11 cellular contexts compared by ENCODE assay signal in the genomic region with DNA sequence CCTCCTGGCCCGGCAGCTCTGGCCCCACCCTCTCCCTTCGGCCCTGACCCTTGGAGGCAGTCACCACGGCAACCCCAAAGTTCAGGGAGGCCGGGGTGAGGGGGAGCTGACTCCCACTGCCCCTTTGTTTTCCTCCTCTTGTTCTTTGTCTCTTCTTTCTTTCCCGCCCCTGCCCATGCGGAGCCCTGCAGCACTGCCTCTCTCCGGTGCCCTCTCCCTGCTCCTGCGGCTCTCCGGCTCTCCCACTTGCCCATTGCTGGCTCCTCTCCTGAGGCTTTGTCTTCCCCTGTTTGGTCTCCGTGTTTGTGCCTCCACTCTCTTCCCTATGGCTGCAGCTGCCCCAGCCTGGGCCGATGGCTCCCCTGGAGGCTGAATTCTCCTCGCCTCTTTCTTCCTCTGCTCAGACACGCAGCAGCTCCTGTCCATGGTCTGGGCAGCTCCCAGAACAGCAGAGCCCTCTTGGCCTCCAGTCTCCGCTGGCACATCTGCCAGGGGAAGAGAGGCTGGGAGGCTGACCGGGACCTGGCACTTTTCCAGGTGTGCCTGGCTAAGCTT. TPM values are rescaled to one million over a fixed set of nuclear protein-coding genes. Genes with fewer than 3 reads are reported as not detected.
DNase-seq lines count a peak whose midpoint lies in the region; ATAC-seq, FAIRE-seq and TF ChIP-seq lines count a peak whose summit lies in the region.
"Had no signal": no experiment of that assay in that cellular context is flagged by ENCODE, and none has a peak within 500 bp of the region (broad histone marks: within the 10 kb centered on the region; RNA-seq: fewer than 3 reads in every experiment).

No MANE protein-coding gene starts in this region.

- H3K27me3 ChIP-seq in bronchial epithelial cell (ENCODE audit: control insufficient read depth, insufficient read depth, low read length): no peaks in the 10 kb centered on the region
- peaks cover 8% of the 10 kb centered on the region for H3K27me3 ChIP-seq in iPS-20b (ENCODE audit: insufficient read depth, low read length)
- no peaks in the 10 kb centered on the region for H3K27me3 ChIP-seq in CD4-positive, alpha-beta T cell (ENCODE audit: control insufficient read depth, insufficient read depth, low read length)

- H3K4me3 ChIP-seq in bronchial epithelial cell (ENCODE audit: low read depth, low read length) (peak overlapping the region; percentile 31), iPS-20b (ENCODE audit: low read length) (peak overlapping the region; percentile 42; the same call in 1 of the 2 replicates)

- no peak overlapping the region for H3K4me3 Mint-ChIP-seq in stimulated activated memory B cell treated with anti-CD40 and anti-IgM and Interleukin-4, amounts not matched to agents 10 μg/mL and 1 μg/mL and 100 μg/mL, for 72 hours
- H3K4me3 Mint-ChIP-seq in CD4-positive, alpha-beta T cell: no peak overlapping the region

- intact Hi-C loops in CD4-positive, alpha-beta T cell (cut with DNase I, micrococcal nuclease): no loop called here

- ATAC-seq in stimulated activated memory B cell treated with anti-CD40 and anti-IgM and Interleukin-4, amounts not matched to agents 10 μg/mL and 1 μg/mL and 100 μg/mL, for 72 hours: no peak
- ATAC-seq in CD4-positive, alpha-beta T cell (ENCODE audit: poor library complexity): no peak

- H3K4me1 ChIP-seq in iPS-20b (ENCODE audit: insufficient read depth, low read length): peaks cover 26% of the 10 kb centered on the region; the same call in 1 of the 2 replicates

- H3K9me3 Mint-ChIP-seq in stimulated activated memory B cell treated with anti-CD40 and anti-IgM and Interleukin-4, amounts not matched to agents 10 μg/mL and 1 μg/mL and 100 μg/mL, for 72 hours: no peaks in the 10 kb centered on the region
- H3K9me3 Mint-ChIP-seq in CD4-positive, alpha-beta T cell: no peaks in the 10 kb centered on the region

- peaks cover 22% of the 10 kb centered on the region for H3K4me1 Mint-ChIP-seq in stimulated activated memory B cell treated with anti-CD40 and anti-IgM and Interleukin-4, amounts not matched to agents 10 μg/mL and 1 μg/mL and 100 μg/mL, for 72 hours
- H3K4me1 Mint-ChIP-seq in CD4-positive, alpha-beta T cell (ENCODE audit: low read depth): peaks cover 18% of the 10 kb centered on the region

- no peak for FAIRE-seq in bronchial epithelial cell (lab: Jason Lieb, UNC)

- H3K27ac Mint-ChIP-seq in stimulated activated memory B cell treated with anti-CD40 and anti-IgM and Interleukin-4, amounts not matched to agents 10 μg/mL and 1 μg/mL and 100 μg/mL, for 72 hours: peak overlapping the region; percentile 29
- no peak overlapping the region for H3K27ac Mint-ChIP-seq in CD4-positive, alpha-beta T cell

- peak; percentile 43 for TF ChIP-seq CTCF in bronchial epithelial cell (IDR thresholded peaks at IDR 0.05; ENCODE audit: insufficient read depth, low read length, severe bottlenecking)
- no peak for TF ChIP-seq CTCF in CD4-positive, alpha-beta T cell (IDR thresholded peaks at IDR 0.05)

- H3K27ac ChIP-seq in iPS-20b (ENCODE audit: low read length): peak overlapping the region; percentile 62
- no peak overlapping the region for H3K27ac ChIP-seq in CD4-positive, alpha-beta T cell (ENCODE audit: low read depth, low read length)
- H3K27ac ChIP-seq: 22Rv1 had no signal

- H3K36me3 ChIP-seq in bronchial epithelial cell (ENCODE audit: control insufficient read depth, insufficient read depth, low read length) (peaks cover 22% of the 10 kb centered on the region), iPS-20b (ENCODE audit: insufficient read depth, low read depth, low read length) (peaks cover 23% of the 10 kb centered on the region; the same call in 1 of the 2 replicates)

- H3K9ac ChIP-seq in iPS-20b (ENCODE audit: low read depth, low read length): peak overlapping the region; percentile 77

- CTCF ChIA-PET in CD4-positive, alpha-beta T cell (lab: Charles Lee): interaction anchor here (1.9 kb wide), 1 partner anchor 22 kb away, joined by 5 read pairs; no protein-coding TSS in a partner anchor

- no peaks in the 10 kb centered on the region for H3K9me3 ChIP-seq in iPS-20b (ENCODE audit: insufficient read depth, low read depth, low read length)
- H3K9me3 ChIP-seq in CD4-positive, alpha-beta T cell (ENCODE audit: control insufficient read depth, low read length): no peaks in the 10 kb centered on the region

- H3K36me3 Mint-ChIP-seq in stimulated activated memory B cell treated with anti-CD40 and anti-IgM and Interleukin-4, amounts not matched to agents 10 μg/mL and 1 μg/mL and 100 μg/mL, for 72 hours: no peaks in the 10 kb centered on the region
- H3K36me3 Mint-ChIP-seq in CD4-positive, alpha-beta T cell (ENCODE audit: low read depth): no peaks in the 10 kb centered on the region

- POLR2A ChIA-PET in CD4-positive, alpha-beta T cell (lab: Charles Lee): no interaction called here

- DNase-seq in DMS 273 (lab: John Stamatoyannopoulos, UW; ENCODE audit: unreplicated experiment) (peak; percentile 93), DMS 273 treated with DMSO at 0.1 percent for 48 hours (lab: John Stamatoyannopoulos, UW) (no peak), bronchial epithelial cell (ENCODE audit: low read depth) (no peak), COLO829 (ENCODE audit: low spot score) (no peak)
- DNase-seq in stimulated activated CD4-positive, alpha-beta T cell treated with anti-CD3 and anti-CD28 coated beads, Interleukin-4, amount 100 ng/mL, for 24 hours: no peak
- DNase-seq in CD4-positive, alpha-beta T cell: no peak
- DNase-seq: activated naive CD4-positive, alpha-beta T cell treated with anti-CD3 and anti-CD28 coated beads, Interleukin-2, amount 50 U/mL, for 16 hours had no signal

- peaks cover 37% of the 10 kb centered on the region for H3K27me3 Mint-ChIP-seq in stimulated activated memory B cell treated with anti-CD40 and anti-IgM and Interleukin-4, amounts not matched to agents 10 μg/mL and 1 μg/mL and 100 μg/mL, for 72 hours
- no peaks in the 10 kb centered on the region for H3K27me3 Mint-ChIP-seq in CD4-positive, alpha-beta T cell

RNA-seq across cellular contexts. Expression of gene CELSR2, which starts 5.8 kb away (rescaled TPM):
- 9.2 and 30.6 TPM in 2 replicates for total RNA-seq in bronchial epithelial cell
- 1 to 10 TPM; 3.6 TPM for total RNA-seq in CD4-positive, alpha-beta T cell

RNA-seq across cellular contexts. Expression of gene PSRC1, which starts 27.8 kb away (rescaled TPM):
- 1.1 and 1.8 TPM in 2 replicates for total RNA-seq in bronchial epithelial cell
- total RNA-seq in CD4-positive, alpha-beta T cell: under 1 TPM; 0.22 to 0.91 TPM

RNA-seq across cellular contexts. Expression of gene SARS1, which starts 41.5 kb away (rescaled TPM):
- 521 and 572 TPM in 2 replicates for total RNA-seq in bronchial epithelial cell
- 100 to 1,000 TPM; 122 to 131 TPM for total RNA-seq in CD4-positive, alpha-beta T cell

RNA-seq across cellular contexts. Expression of gene MYBPHL, which starts 51.6 kb away (rescaled TPM):
- 0.26 TPM in 1 of 2 replicates, not detected in the other for total RNA-seq in bronchial epithelial cell
- not detected for total RNA-seq in CD4-positive, alpha-beta T cell
- total RNA-seq: Daoy had no signal
